14 cellular contexts compared by ENCODE assay signal in genomic region chr5:60339691-60340191, GRCh38.
DNase-seq lines count a peak whose midpoint lies in the region; ATAC-seq and TF ChIP-seq lines count a peak whose summit lies in the region.
"Had no signal": no experiment of that assay in that cellular context is flagged by ENCODE, and none has a peak within 500 bp of the region (broad histone marks: within the 10 kb centered on the region; RNA-seq: fewer than 3 reads in every experiment).

No MANE protein-coding gene starts in this region.

- DNase-seq in M059J (ENCODE audit: low read depth) (peak; percentile 35), cerebellar cortex (ENCODE audit: low spot score) (peak; percentile 95), inferior parietal cortex (ENCODE audit: extremely low spot score) (peak; percentile 72), substantia nigra (lab: John Stamatoyannopoulos, UW) (peak in 45 of 49 donors; percentile 4 to 88 (median 40)), GM10266 (ENCODE audit: extremely low spot score) (no peak)
- no peak for DNase-seq in activated CD4-positive, CD25-positive, alpha-beta regulatory T cell (lab: John Stamatoyannopoulos, UW)
- DNase-seq: GOT3, NCI-H1105 treated with DMSO at 0.1 percent for 48 hours, NCI-H345, stomach had no signal

- no peak for TF ChIP-seq CTCF in GM10266 (IDR thresholded peaks at IDR 0.05; ENCODE audit: control insufficient read depth, insufficient read depth, low read depth, missing control alignments)

- H3K27ac ChIP-seq in substantia nigra (ENCODE audit: low read depth, low read length, poor library complexity, severe bottlenecking), result peak overlapping the region; percentile 50

- no peak for ATAC-seq in GM18511 (IDR thresholded peaks at IDR 0.05; ENCODE audit: unreplicated experiment)
- no peak for ATAC-seq in GM18505 (IDR thresholded peaks at IDR 0.05; ENCODE audit: unreplicated experiment)
- ATAC-seq: activated naive CD4-positive, alpha-beta T cell treated with anti-CD3 and anti-CD28 coated beads, Interleukin-2, amount 50 U/mL, for 72 hours; Panc1 had no signal

- no peak for TF ChIP-seq POLR2A in GM18505 (IDR thresholded peaks at IDR 0.05; ENCODE audit: borderline replicate concordance, extremely low read depth, insufficient read depth, insufficient read length)

Comparison
In these comparisons a context has a peak if more than half of its experiments do, and no peak if none do; other contexts are left out.
1. DNase-seq: peak in M059J (single experiment), cerebellar cortex (single experiment), inferior parietal cortex (single experiment) and substantia nigra (45 of 49); none in GM10266 (single experiment) and activated CD4-positive, CD25-positive, alpha-beta regulatory T cell (0 of 4).